16 cellular contexts compared by ENCODE assay signal in the genomic region with DNA sequence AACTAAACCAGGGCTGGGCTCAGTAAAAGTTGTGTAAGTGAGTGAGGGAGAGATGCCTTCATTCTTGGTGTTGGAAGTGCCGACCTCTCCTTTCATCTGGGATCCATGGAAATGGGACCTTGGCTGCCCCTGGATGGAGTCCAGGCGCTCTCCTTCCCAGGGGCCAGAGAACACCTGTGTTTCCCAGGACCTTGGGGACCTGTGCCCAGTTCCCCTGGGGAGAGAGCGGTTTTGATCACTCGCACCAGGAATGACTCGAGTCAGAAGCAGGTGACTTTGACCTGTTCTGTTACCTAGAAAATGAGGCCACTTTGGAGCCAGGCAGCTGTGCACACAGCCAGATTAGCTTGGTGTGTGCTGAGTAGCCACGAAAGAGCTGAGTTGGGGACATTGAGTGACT.
DNase-seq lines count a peak whose midpoint lies in the region; ATAC-seq and TF ChIP-seq lines count a peak whose summit lies in the region.
"Had no signal": no experiment of that assay in that cellular context is flagged by ENCODE, and none has a peak within 500 bp of the region (broad histone marks: within the 10 kb centered on the region; RNA-seq: fewer than 3 reads in every experiment).

No MANE protein-coding gene starts in this region.

- H3K4me3 Mint-ChIP-seq in type B pancreatic cell (no peak overlapping the region), mesothelial cell of epicardium (no peak overlapping the region)
- H3K4me3 Mint-ChIP-seq: activated CD4-positive, alpha-beta memory T cell treated with anti-CD3 and anti-CD28 coated beads, Interleukin-2, amount 10 ng/mL, durations not matched to agents 7 days and 5 days; immature natural killer cell had no signal

- peak; percentile 21 for TF ChIP-seq POLR2A in right lobe of liver (IDR thresholded peaks at IDR 0.05)

- intact Hi-C loops in left ventricle myocardium superior (cut with micrococcal nuclease) (no loop called here), right lobe of liver (cut with DNase I) (no loop called here)

- CTCF ChIA-PET in RWPE1 (lab: Yijun Ruan, JAX) = interaction anchor here (0.7 kb wide), 1 partner anchor 554 kb away, joined by 3 read pairs; no protein-coding TSS in a partner anchor

- H3K9me3 Mint-ChIP-seq in type B pancreatic cell = no peaks in the 10 kb centered on the region
- H3K9me3 Mint-ChIP-seq in mesothelial cell of epicardium = no peaks in the 10 kb centered on the region
- H3K9me3 Mint-ChIP-seq: activated CD4-positive, alpha-beta memory T cell treated with anti-CD3 and anti-CD28 coated beads, Interleukin-2, amount 10 ng/mL, durations not matched to agents 7 days and 5 days; immature natural killer cell had no signal

- POLR2A ChIA-PET in RWPE1 (lab: Yijun Ruan, JAX; ENCODE audit: low non-redundant PET) = interaction anchor here (0.6 kb wide), 1 partner anchor 256 kb away, joined by 4 read pairs; no protein-coding TSS in a partner anchor

- peaks cover 38% of the 10 kb centered on the region for H3K36me3 Mint-ChIP-seq in type B pancreatic cell
- peaks cover 50% of the 10 kb centered on the region for H3K36me3 Mint-ChIP-seq in mesothelial cell of epicardium
- H3K36me3 Mint-ChIP-seq: immature natural killer cell had no signal

- no peak overlapping the region for H3K4me3 ChIP-seq in cardiac muscle cell
- no peak overlapping the region for H3K4me3 ChIP-seq in right lobe of liver
- H3K4me3 ChIP-seq: skin epidermis, uterus had no signal

- ATAC-seq in left ventricle myocardium superior (no peak), right lobe of liver (peak; percentile 57 to 77 (median 74))
- no peak for ATAC-seq in activated CD4-positive, CD25-positive, alpha-beta regulatory T cell treated with anti-CD3 and anti-CD28 coated beads, Interleukin-2, amount 50 U/mL, for 24 hours

- 13% methylated on average over 1 of the region's 6 CpGs for WGBS in right lobe of liver (ENCODE audit: insufficient coverage, low coverage, low lambda C conversion rate, missing lambda C conversion rate)

- DNase-seq in cardiac muscle cell (ENCODE audit: low read depth in 1 of 2, low spot score in 1 of 2) = no peak
- no peak for DNase-seq in left ventricle myocardium superior
- DNase-seq in RWPE1 (ENCODE audit: low spot score) = no peak
- DNase-seq in right lobe of liver = peak; percentile 55 to 90 (median 88)
- DNase-seq in type B pancreatic cell (ENCODE audit: extremely low spot score, unreplicated experiment) = no peak
- no peak for DNase-seq in mesothelial cell of epicardium (ENCODE audit: low spot score in 2 of 2, unreplicated experiment in 2 of 2)
- no peak for DNase-seq in activated CD4-positive, alpha-beta T cell treated with anti-CD3 and anti-CD28 coated beads, Interleukin-2, amount 50 U/mL, for 4 hours
- DNase-seq: activated CD4-positive, alpha-beta memory T cell treated with anti-CD3 and anti-CD28 coated beads, Interleukin-2, amount 10 ng/mL, durations not matched to agents 7 days and 5 days; immature natural killer cell; MV-4-11; NCI-H345; occipital lobe; stimulated activated naive CD4-positive, alpha-beta T cell; uterus had no signal

- H3K27ac ChIP-seq in cardiac muscle cell (peak overlapping the region; percentile 32), RWPE1 (peak overlapping the region; percentile 67), right lobe of liver (peak overlapping the region; percentile 10 to 90 (median 81))
- H3K27ac ChIP-seq: uterus had no signal

- H3K4me1 Mint-ChIP-seq in type B pancreatic cell (ENCODE audit: unreplicated experiment) (peaks cover 33% of the 10 kb centered on the region), mesothelial cell of epicardium (peaks cover 14% of the 10 kb centered on the region)

- no peaks in the 10 kb centered on the region for H3K27me3 ChIP-seq in cardiac muscle cell
- no peaks in the 10 kb centered on the region for H3K27me3 ChIP-seq in right lobe of liver
- H3K27me3 ChIP-seq: uterus had no signal

- H3K36me3 ChIP-seq in cardiac muscle cell (peaks cover 23% of the 10 kb centered on the region), right lobe of liver (peaks cover 0 to 11% (median 2%) of the 10 kb centered on the region in 4 donors)
- H3K36me3 ChIP-seq: uterus had no signal

- peaks cover 5% of the 10 kb centered on the region for H3K4me1 ChIP-seq in cardiac muscle cell (ENCODE audit: low read depth)
- peaks cover 3 to 46% (median 21%) of the 10 kb centered on the region in 4 donors for H3K4me1 ChIP-seq in right lobe of liver

- H3K27me3 Mint-ChIP-seq in type B pancreatic cell (no peaks in the 10 kb centered on the region), mesothelial cell of epicardium (ENCODE audit: low read depth) (no peaks in the 10 kb centered on the region)

- peak overlapping the region; percentile 0 for H3K27ac Mint-ChIP-seq in type B pancreatic cell
- no peak overlapping the region for H3K27ac Mint-ChIP-seq in mesothelial cell of epicardium
- H3K27ac Mint-ChIP-seq: activated CD4-positive, alpha-beta memory T cell treated with anti-CD3 and anti-CD28 coated beads, Interleukin-2, amount 10 ng/mL, durations not matched to agents 7 days and 5 days; immature natural killer cell had no signal

- TF ChIP-seq CTCF in cardiac muscle cell (IDR thresholded peaks at IDR 0.05; ENCODE audit: low read depth, low read length) (no peak), RWPE1 (conservative IDR thresholded peaks at IDR 0.05; ENCODE audit: low read depth) (no peak), right lobe of liver (IDR thresholded peaks at IDR 0.05) (no peak), type B pancreatic cell (conservative IDR thresholded peaks at IDR 0.05) (no peak), mesothelial cell of epicardium (IDR thresholded peaks at IDR 0.05; ENCODE audit: unreplicated experiment) (no peak)

- no peaks in the 10 kb centered on the region for H3K9me3 ChIP-seq in cardiac muscle cell (ENCODE audit: low read depth)
- H3K9me3 ChIP-seq in right lobe of liver = no peaks in the 10 kb centered on the region
- H3K9me3 ChIP-seq: uterus had no signal

Comparison
In these comparisons a context has a peak if more than half of its experiments do, and no peak if none do; other contexts are left out.
1. DNase-seq: peak in right lobe of liver (3 of 3); none in cardiac muscle cell (0 of 2), left ventricle myocardium superior (single experiment), RWPE1 (single experiment), type B pancreatic cell (single experiment), mesothelial cell of epicardium (0 of 2) and activated CD4-positive, alpha-beta T cell treated with anti-CD3 and anti-CD28 coated beads, Interleukin-2, amount 50 U/mL, for 4 hours (0 of 2).
2. ATAC-seq: peak in right lobe of liver (4 of 4); none in left ventricle myocardium superior (single experiment) and activated CD4-positive, CD25-positive, alpha-beta regulatory T cell treated with anti-CD3 and anti-CD28 coated beads, Interleukin-2, amount 50 U/mL, for 24 hours (0 of 2).
3. Peak in every context shown above with its lines, with median percentiles within 50 percentile points of each other: H3K27ac ChIP-seq.